ENCODE assay signal across 33 cellular contexts in genomic region chr7:129085148-129085547, GRCh38.
"Had no signal": no experiment of that assay in that cellular context is flagged by ENCODE, and none has a peak within 500 bp of the region (broad histone marks: within the 10 kb centered on the region; RNA-seq: fewer than 3 reads in every experiment).

No MANE protein-coding gene starts in this region.

- H3K4me3 ChIP-seq: adrenal gland, body of pancreas, breast epithelium had no signal

- H3K9me3 ChIP-seq: adrenal gland, body of pancreas, breast epithelium had no signal

- H3K27me3 ChIP-seq: adrenal gland, body of pancreas, brain microvascular endothelial cell, breast epithelium had no signal

- H3K27ac ChIP-seq: adrenal gland, body of pancreas, brain microvascular endothelial cell, breast epithelium, WERI-Rb-1 had no signal

- H3K4me1 ChIP-seq: adrenal gland, body of pancreas, breast epithelium had no signal

- DNase-seq: activated CD4-positive, alpha-beta memory T cell treated with anti-CD3 and anti-CD28 coated beads, Interleukin-2, amount 10 ng/mL, durations not matched to agents 7 days and 5 days; activated CD4-positive, alpha-beta T cell treated with anti-CD3 and anti-CD28 coated beads for 1 hour; activated CD4-positive, alpha-beta T cell treated with anti-CD3 and anti-CD28 coated beads for 36 hours; activated CD4-positive, alpha-beta T cell treated with anti-CD3 and anti-CD28 coated beads for 48 hours; activated CD4-positive, alpha-beta T cell treated with anti-CD3 and anti-CD28 coated beads, Interleukin-2, amount 10 ng/mL, durations not matched to agents 7 days and 5 days; activated CD4-positive, alpha-beta T cell treated with anti-CD3 and anti-CD28 coated beads, Interleukin-2, amount 50 U/mL, for 48 hours; activated CD4-positive, CD25-positive, alpha-beta regulatory T cell; activated CD8-positive, alpha-beta memory T cell treated with anti-CD3 and anti-CD28 coated beads, Interleukin-2, amount 50 U/mL, for 4 hours; activated effector memory CD4-positive, alpha-beta T cell treated with anti-CD3 and anti-CD28 coated beads, Interleukin-2, amount 50 U/mL, for 16 hours; activated gamma-delta T cell treated with Interleukin-2 at 50 U/mL for 16 hours; activated naive CD4-positive, alpha-beta T cell; activated naive CD4-positive, alpha-beta T cell treated with anti-CD3 and anti-CD28 coated beads for 36 hours; activated naive CD4-positive, alpha-beta T cell treated with anti-CD3 and anti-CD28 coated beads, Interleukin-2, amount 50 U/mL, for 16 hours; activated naive CD8-positive, alpha-beta T cell treated with anti-CD3 and anti-CD28 coated beads for 36 hours; activated T-cell treated with anti-CD3 and anti-CD28 coated beads for 4 hours; activated T-cell treated with anti-CD3 and anti-CD28 coated beads, Interleukin-2, amount 50 U/mL, for 1 hour; activated T-cell treated with anti-CD3 and anti-CD28 coated beads, Interleukin-2, amount 50 U/mL, for 4 hours; activated T-cell treated with anti-CD3 and anti-CD28 coated beads, Interleukin-2, amount 50 U/mL, for 72 hours; adrenal gland; amygdala; anterior cingulate cortex; body of pancreas; brain microvascular endothelial cell; central memory CD4-positive, alpha-beta T cell; T-helper 1 cell; T-helper 2 cell; T-helper 9 cell; WERI-Rb-1 had no signal

- ATAC-seq: activated CD4-positive, alpha-beta T cell treated with anti-CD3 and anti-CD28 coated beads for 36 hours; activated CD4-positive, CD25-positive, alpha-beta regulatory T cell treated with anti-CD3 and anti-CD28 coated beads, Interleukin-2, amount 50 U/mL, for 24 hours; activated naive CD4-positive, alpha-beta T cell treated with anti-CD3 and anti-CD28 coated beads, Interleukin-2, amount 50 U/mL, for 72 hours; activated T-cell treated with anti-CD3 and anti-CD28 coated beads, Interleukin-2, amount 50 U/mL, for 4 hours; activated T-cell treated with anti-CD3 and anti-CD28 coated beads, Interleukin-2, amount 50 U/mL, for 72 hours; activated T-helper 17 cell treated with anti-CD3 and anti-CD28 coated beads, Interleukin-2, amount 50 U/mL, for 72 hours; body of pancreas; WTC11 had no signal

- H3K36me3 ChIP-seq: adrenal gland, brain microvascular endothelial cell, breast epithelium, WERI-Rb-1 had no signal
